In genomic region chr9:36471359-36471758, GRCh38 we compare ENCODE assay signal across 9 cellular contexts.
DNase-seq lines count a peak whose midpoint lies in the region; ATAC-seq lines count a peak whose summit lies in the region.
"Had no signal": no experiment of that assay in that cellular context is flagged by ENCODE, and none has a peak within 500 bp of the region (broad histone marks: within the 10 kb centered on the region; RNA-seq: fewer than 3 reads in every experiment).

No MANE protein-coding gene starts in this region.

- peak overlapping the region; percentile 74 for H3K27ac ChIP-seq in naive thymus-derived CD4-positive, alpha-beta T cell (ENCODE audit: low read depth, low read length)

- H3K36me3 Mint-ChIP-seq in stimulated activated naive CD8-positive, alpha-beta T cell treated with anti-CD3 and anti-CD28 coated beads, Interleukin-15, Interleukin-2, amounts not matched to agents 100 ng/mL and 50 ng/mL, for 24 hours (ENCODE audit: low read depth) = peaks cover 19% of the 10 kb centered on the region
- H3K36me3 Mint-ChIP-seq in central memory CD8-positive, alpha-beta T cell (ENCODE audit: insufficient read depth) = peaks cover 3% of the 10 kb centered on the region
- H3K36me3 Mint-ChIP-seq in naive thymus-derived CD4-positive, alpha-beta T cell = peaks cover 0 to 10% (median 0%) of the 10 kb centered on the region in 5 donors

- POLR2A ChIA-PET in naive thymus-derived CD4-positive, alpha-beta T cell (lab: Charles Lee) = interaction anchor here (1.4 to 4.8 kb wide), 3 partner anchors 14 to 21 kb away, joined by 4 to 38 read pairs (median 6); no protein-coding TSS in a partner anchor

- H3K27ac Mint-ChIP-seq in stimulated activated naive CD8-positive, alpha-beta T cell treated with anti-CD3 and anti-CD28 coated beads, Interleukin-15, Interleukin-2, amounts not matched to agents 100 ng/mL and 50 ng/mL, for 24 hours = peak overlapping the region; percentile 97
- peak overlapping the region; percentile 94 for H3K27ac Mint-ChIP-seq in central memory CD8-positive, alpha-beta T cell (ENCODE audit: low read depth)
- H3K27ac Mint-ChIP-seq in naive thymus-derived CD4-positive, alpha-beta T cell = peak overlapping the region; percentile 92 to 97 (median 96)

- no peak for DNase-seq in stimulated activated naive CD8-positive, alpha-beta T cell treated with anti-CD3 and anti-CD28 coated beads, Interleukin-15, Interleukin-2, amounts not matched to agents 100 U/mL and 50 U/mL, for 24 hours
- no peak for DNase-seq in central memory CD8-positive, alpha-beta T cell (ENCODE audit: low spot score in 2 of 2)
- no peak for DNase-seq in naive thymus-derived CD4-positive, alpha-beta T cell
- DNase-seq in hypothalamus (lab: John Stamatoyannopoulos, UW) (no peak), NCI-H146 (lab: John Stamatoyannopoulos, UW) (no peak), DMS53 treated with DMSO at 0.1 percent for 48 hours (lab: John Stamatoyannopoulos, UW; ENCODE audit: unreplicated experiment) (no peak)
- DNase-seq in stimulated activated CD4-positive, alpha-beta T cell treated with anti-CD3 and anti-CD28 coated beads, Interleukin-4, amount 100 ng/mL, for 1 hour = no peak
- DNase-seq: NCI-H446 had no signal

- H3K9me3 ChIP-seq in naive thymus-derived CD4-positive, alpha-beta T cell (ENCODE audit: control insufficient read depth in 2 of 3, low read length in 3 of 3) = no peaks in the 10 kb centered on the region

- H3K4me1 ChIP-seq in naive thymus-derived CD4-positive, alpha-beta T cell (ENCODE audit: control insufficient read depth in 2 of 2, insufficient read depth in 2 of 2, low read length in 2 of 2) = peaks cover 16 to 27% of the 10 kb centered on the region in 2 donors

- peak overlapping the region; percentile 87 for H3K4me3 Mint-ChIP-seq in stimulated activated naive CD8-positive, alpha-beta T cell treated with anti-CD3 and anti-CD28 coated beads, Interleukin-15, Interleukin-2, amounts not matched to agents 100 ng/mL and 50 ng/mL, for 24 hours
- H3K4me3 Mint-ChIP-seq in central memory CD8-positive, alpha-beta T cell = peak overlapping the region; percentile 79
- peak overlapping the region in 9 of 10 donors; percentile 71 to 94 (median 87) for H3K4me3 Mint-ChIP-seq in naive thymus-derived CD4-positive, alpha-beta T cell

- no peaks in the 10 kb centered on the region for H3K9me3 Mint-ChIP-seq in stimulated activated naive CD8-positive, alpha-beta T cell treated with anti-CD3 and anti-CD28 coated beads, Interleukin-15, Interleukin-2, amounts not matched to agents 100 ng/mL and 50 ng/mL, for 24 hours
- H3K9me3 Mint-ChIP-seq in central memory CD8-positive, alpha-beta T cell = no peaks in the 10 kb centered on the region
- H3K9me3 Mint-ChIP-seq in naive thymus-derived CD4-positive, alpha-beta T cell = no peaks in the 10 kb centered on the region

- H3K4me3 ChIP-seq in naive thymus-derived CD4-positive, alpha-beta T cell (ENCODE audit: low read length) = peak overlapping the region; percentile 51

- CTCF ChIA-PET in naive thymus-derived CD4-positive, alpha-beta T cell (lab: Charles Lee) = interaction anchor here (0.9 to 1.3 kb wide), 2 partner anchors 21 to 64 kb away, joined by 3 to 8 read pairs; no protein-coding TSS in a partner anchor

- intact Hi-C loops in naive thymus-derived CD4-positive, alpha-beta T cell (cut with micrococcal nuclease) = loop anchor here (1.0 to 2.0 kb wide), 4 partner anchors 9 to 71 kb away; partner anchors contain the start of gene RNF38 (in 1 of the 2)

- H3K27me3 ChIP-seq in naive thymus-derived CD4-positive, alpha-beta T cell (ENCODE audit: control insufficient read depth in 2 of 2, insufficient read depth in 2 of 2, low read length in 2 of 2) = no peaks in the 10 kb centered on the region

- ATAC-seq in stimulated activated naive CD8-positive, alpha-beta T cell treated with anti-CD3 and anti-CD28 coated beads, Interleukin-15, Interleukin-2, amounts not matched to agents 100 U/mL and 50 U/mL, for 24 hours = no peak
- ATAC-seq in central memory CD8-positive, alpha-beta T cell (replicated peaks; ENCODE audit: extremely low read depth, poor library complexity, severe bottlenecking) = no peak
- ATAC-seq in naive thymus-derived CD4-positive, alpha-beta T cell = no peak

- no peaks in the 10 kb centered on the region for H3K27me3 Mint-ChIP-seq in stimulated activated naive CD8-positive, alpha-beta T cell treated with anti-CD3 and anti-CD28 coated beads, Interleukin-15, Interleukin-2, amounts not matched to agents 100 ng/mL and 50 ng/mL, for 24 hours
- no peaks in the 10 kb centered on the region for H3K27me3 Mint-ChIP-seq in central memory CD8-positive, alpha-beta T cell
- no peaks in the 10 kb centered on the region for H3K27me3 Mint-ChIP-seq in naive thymus-derived CD4-positive, alpha-beta T cell

- peaks cover 37% of the 10 kb centered on the region for H3K4me1 Mint-ChIP-seq in stimulated activated naive CD8-positive, alpha-beta T cell treated with anti-CD3 and anti-CD28 coated beads, Interleukin-15, Interleukin-2, amounts not matched to agents 100 ng/mL and 50 ng/mL, for 24 hours (ENCODE audit: low read depth)
- H3K4me1 Mint-ChIP-seq in central memory CD8-positive, alpha-beta T cell = peaks cover 39% of the 10 kb centered on the region
- peaks cover 27 to 52% (median 42%) of the 10 kb centered on the region in 7 donors for H3K4me1 Mint-ChIP-seq in naive thymus-derived CD4-positive, alpha-beta T cell

- no peaks in the 10 kb centered on the region for H3K36me3 ChIP-seq in naive thymus-derived CD4-positive, alpha-beta T cell (ENCODE audit: control insufficient read depth in 2 of 3, insufficient read depth in 3 of 3, low read length in 3 of 3)
